Comparison of ENCODE assay signal across 23 cellular contexts in the genomic region with DNA sequence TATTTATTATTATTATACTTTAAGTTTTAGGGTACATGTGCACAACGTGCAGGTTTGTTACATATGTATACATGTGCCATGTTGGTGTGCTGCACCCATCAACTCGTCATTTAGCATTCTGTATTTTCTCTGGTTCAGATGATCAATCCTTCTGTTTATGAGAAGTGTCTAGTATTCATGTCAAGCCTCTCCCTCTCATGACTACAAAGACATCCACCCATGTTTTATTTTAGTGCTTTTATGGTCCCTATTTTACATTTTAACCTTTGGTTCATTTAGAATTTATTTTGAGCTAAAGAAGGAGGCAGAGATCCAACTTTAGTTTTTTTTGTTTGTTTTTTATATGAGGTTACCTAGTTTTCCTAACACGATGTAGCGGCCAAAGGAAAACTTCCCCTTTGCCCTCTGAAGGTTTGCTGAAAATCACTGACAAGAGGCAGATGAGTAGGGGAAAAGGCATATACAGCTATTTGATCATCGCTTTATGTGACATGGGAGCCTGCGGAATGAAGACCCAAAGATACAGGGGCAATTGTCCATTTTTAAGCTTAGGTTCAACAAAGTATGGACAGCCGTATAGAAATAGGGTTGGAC. TPM values are rescaled to one million over a fixed set of nuclear protein-coding genes. Genes with fewer than 3 reads are reported as not detected.
DNase-seq lines count a peak whose midpoint lies in the region; ATAC-seq and TF ChIP-seq lines count a peak whose summit lies in the region.
"Had no signal": no experiment of that assay in that cellular context is flagged by ENCODE, and none has a peak within 500 bp of the region (broad histone marks: within the 10 kb centered on the region; RNA-seq: fewer than 3 reads in every experiment).

No MANE protein-coding gene starts in this region.

- 41 to 44% methylated on average over 7 of the region's 7 CpGs for WGBS in transverse colon (ENCODE audit: low coverage in 1 of 2), 2 donors
- 88 to 93% methylated on average over 7 of the region's 7 CpGs for WGBS in thyroid gland, 2 donors
- WGBS in H9 (ENCODE audit: extremely low coverage, insufficient read length, low lambda C conversion rate): no CpG with 5 or more reads among the region's 7 CpGs

- no peaks in the 10 kb centered on the region for H3K36me3 Mint-ChIP-seq in H9 (ENCODE audit: insufficient read depth in 1 of 3, low read depth in 3 of 3)
- no peaks in the 10 kb centered on the region for H3K36me3 Mint-ChIP-seq in endothelial cell (ENCODE audit: low read depth, unreplicated experiment)
- H3K36me3 Mint-ChIP-seq: CD14-positive monocyte had no signal

- H4K8ac ChIP-seq in H9 (replicated peaks; ENCODE audit: insufficient read length, low read depth, low read length): no peak overlapping the region

- no peak overlapping the region for H2BK20ac ChIP-seq in H9 (ENCODE audit: low read depth, low read length, poor library complexity, severe bottlenecking)

- H3K23ac ChIP-seq in H9 (ENCODE audit: insufficient read length, low read depth, low read length): no peak overlapping the region

- H3K4me1 Mint-ChIP-seq in H9: no peaks in the 10 kb centered on the region
- H3K4me1 Mint-ChIP-seq in endothelial cell (ENCODE audit: unreplicated experiment): no peaks in the 10 kb centered on the region
- H3K4me1 Mint-ChIP-seq: CD14-positive monocyte; CD8-positive, alpha-beta memory T cell had no signal

- no peak overlapping the region for H2AK5ac ChIP-seq in H9 (ENCODE audit: insufficient read length, low read length)

- no peak overlapping the region for H3K18ac ChIP-seq in H9 (ENCODE audit: insufficient read length, low read depth, low read length)

- no peak overlapping the region for H3K4me3 ChIP-seq in colonic mucosa
- H3K4me3 ChIP-seq in mucosa of rectum (ENCODE audit: low read length in 2 of 2): no peak overlapping the region
- no peak overlapping the region for H3K4me3 ChIP-seq in transverse colon
- no peak overlapping the region for H3K4me3 ChIP-seq in thyroid gland (replicated peaks in 1 of 3)
- H3K4me3 ChIP-seq: A549; BLaER1 treated with 17β-estradiol and CSF1 and Interleukin-3, amounts not matched to agents 10 nM and 100 nM; GM12878 had no signal

- no peak overlapping the region for H4K5ac ChIP-seq in H9 (ENCODE audit: insufficient read length, low read depth, low read length)

- no peak overlapping the region for H3K56ac ChIP-seq in H9 (ENCODE audit: insufficient read length, low read depth, low read length)

- DNase-seq in colonic mucosa (no peak), left colon (no peak), transverse colon (no peak), thyroid gland (no peak), H9 (no peak), endothelial cell (ENCODE audit: low spot score) (no peak)
- DNase-seq: 8988T; ACHN; AML-193; BE2C; CD4-positive, alpha-beta T cell; CD8-positive, alpha-beta memory T cell; DMS 273 treated with DMSO at 0.1 percent for 48 hours; DMS79; EL; GDM1; GOT3; HCEC 1CT had no signal

- no peaks in the 10 kb centered on the region for H3K4me1 ChIP-seq in colonic mucosa
- peaks cover 4 to 6% of the 10 kb centered on the region in 2 donors for H3K4me1 ChIP-seq in mucosa of rectum (ENCODE audit: control insufficient read depth in 2 of 2, insufficient read depth in 2 of 2, low read length in 2 of 2)
- peaks cover 2 to 18% (median 9%) of the 10 kb centered on the region in 4 donors for H3K4me1 ChIP-seq in transverse colon
- no peaks in the 10 kb centered on the region for H3K4me1 ChIP-seq in thyroid gland
- H3K4me1 ChIP-seq in H9 (ENCODE audit: insufficient read depth, low read length): no peaks in the 10 kb centered on the region
- H3K4me1 ChIP-seq: A549; BE2C; BLaER1 treated with 17β-estradiol and CSF1 and Interleukin-3, amounts not matched to agents 10 nM and 100 nM had no signal

- no peak overlapping the region for H2BK120ac ChIP-seq in H9 (ENCODE audit: low read depth, low read length, poor library complexity, severe bottlenecking)

- H3K27me3 ChIP-seq in colonic mucosa (no peaks in the 10 kb centered on the region), mucosa of rectum (ENCODE audit: control insufficient read depth in 2 of 2, insufficient read depth in 2 of 2, low read length in 2 of 2) (no peaks in the 10 kb centered on the region), transverse colon (no peaks in the 10 kb centered on the region), thyroid gland (no peaks in the 10 kb centered on the region), H9 (ENCODE audit: insufficient read depth, low read length) (no peaks in the 10 kb centered on the region)
- H3K27me3 ChIP-seq: BE2C; BLaER1 treated with 17β-estradiol and CSF1 and Interleukin-3, amounts not matched to agents 10 nM and 100 nM had no signal

- H3K27ac ChIP-seq in colonic mucosa: no peak overlapping the region
- peak overlapping the region; percentile 43 to 47 for H3K27ac ChIP-seq in mucosa of rectum (ENCODE audit: low read depth in 2 of 2, low read length in 2 of 2)
- H3K27ac ChIP-seq in transverse colon: peak overlapping the region; percentile 46 to 78 (median 62)
- H3K27ac ChIP-seq in thyroid gland: no peak overlapping the region
- H3K27ac ChIP-seq in H9 (ENCODE audit: insufficient read length, low read depth, low read length): no peak overlapping the region
- H3K27ac ChIP-seq: A549; BLaER1 treated with 17β-estradiol and CSF1 and Interleukin-3, amounts not matched to agents 10 nM and 100 nM had no signal

- H3K4me2 ChIP-seq in H9 (ENCODE audit: insufficient read depth, insufficient read length, low read length): no peak overlapping the region
- H3K4me2 ChIP-seq: A549; BLaER1 treated with 17β-estradiol and CSF1 and Interleukin-3, amounts not matched to agents 10 nM and 100 nM had no signal

- no peaks in the 10 kb centered on the region for H4K20me1 ChIP-seq in H9 (ENCODE audit: control insufficient read depth, insufficient read depth, insufficient read length)
- H4K20me1 ChIP-seq: BLaER1 treated with 17β-estradiol and CSF1 and Interleukin-3, amounts not matched to agents 10 nM and 100 nM had no signal

- H3K27ac Mint-ChIP-seq in H9: no peak overlapping the region; a peak in 1 of 7 replicates
- no peak overlapping the region for H3K27ac Mint-ChIP-seq in endothelial cell (ENCODE audit: unreplicated experiment)
- H3K27ac Mint-ChIP-seq: CD4-positive, alpha-beta T cell had no signal

- TF ChIP-seq POLR2A in transverse colon (IDR thresholded peaks at IDR 0.05): no peak
- TF ChIP-seq POLR2A in thyroid gland (IDR thresholded peaks at IDR 0.05): no peak

- no peak for TF ChIP-seq EP300 in transverse colon (IDR thresholded peaks at IDR 0.05; ENCODE audit: low read depth)

- H3K9ac ChIP-seq in colonic mucosa (ENCODE audit: low read depth in 2 of 2, low read length in 2 of 2) (peak overlapping the region; percentile 12 to 68), mucosa of rectum (ENCODE audit: low read depth in 1 of 2, low read length in 2 of 2) (no peak overlapping the region), H9 (ENCODE audit: extremely low read depth, insufficient read length, low read length) (no peak overlapping the region)
- H3K9ac ChIP-seq: BLaER1 treated with 17β-estradiol and CSF1 and Interleukin-3, amounts not matched to agents 10 nM and 100 nM had no signal

- TF ChIP-seq CTCF in colonic mucosa (IDR thresholded peaks at IDR 0.05): no peak
- TF ChIP-seq CTCF in transverse colon (IDR thresholded peaks at IDR 0.05): no peak
- no peak for TF ChIP-seq CTCF in thyroid gland (IDR thresholded peaks at IDR 0.05)
- no peak for TF ChIP-seq CTCF in H9 (conservative IDR thresholded peaks at IDR 0.05)
- TF ChIP-seq CTCF in endothelial cell (IDR thresholded peaks at IDR 0.05; ENCODE audit: unreplicated experiment): no peak

- no peak overlapping the region for H2AFZ ChIP-seq in H9 (ENCODE audit: low read length)

- H2BK15ac ChIP-seq in H9 (ENCODE audit: low read depth, low read length): no peak overlapping the region

- no peaks in the 10 kb centered on the region for H3K9me3 ChIP-seq in colonic mucosa
- H3K9me3 ChIP-seq in mucosa of rectum (ENCODE audit: control insufficient read depth in 2 of 2, low read length in 2 of 2): no peaks in the 10 kb centered on the region
- H3K9me3 ChIP-seq in transverse colon: no peaks in the 10 kb centered on the region
- H3K9me3 ChIP-seq in thyroid gland: no peaks in the 10 kb centered on the region
- no peaks in the 10 kb centered on the region for H3K9me3 ChIP-seq in H9 (ENCODE audit: control insufficient read depth, low read depth, low read length)
- H3K9me3 ChIP-seq: A549; BE2C; BLaER1 treated with 17β-estradiol and CSF1 and Interleukin-3, amounts not matched to agents 10 nM and 100 nM had no signal

- no peaks in the 10 kb centered on the region for H3K36me3 ChIP-seq in colonic mucosa
- no peaks in the 10 kb centered on the region for H3K36me3 ChIP-seq in mucosa of rectum (ENCODE audit: control insufficient read depth in 2 of 2, insufficient read depth in 2 of 2, low read length in 2 of 2)
- no peaks in the 10 kb centered on the region for H3K36me3 ChIP-seq in transverse colon
- H3K36me3 ChIP-seq in thyroid gland: no peaks in the 10 kb centered on the region
- H3K36me3 ChIP-seq: BE2C; BLaER1 treated with 17β-estradiol and CSF1 and Interleukin-3, amounts not matched to agents 10 nM and 100 nM had no signal

- no peaks in the 10 kb centered on the region for H3K23me2 ChIP-seq in H9 (ENCODE audit: insufficient read length, low read depth, low read length, poor library complexity, severe bottlenecking)

- H4K91ac ChIP-seq in H9 (ENCODE audit: insufficient read length, low read depth, low read length): no peak overlapping the region

- H2BK5ac ChIP-seq in H9 (ENCODE audit: insufficient read length, low read length): no peak overlapping the region

- H3K27me3 Mint-ChIP-seq in H9 (ENCODE audit: low read depth) (no peaks in the 10 kb centered on the region), endothelial cell (ENCODE audit: unreplicated experiment) (no peaks in the 10 kb centered on the region)
- H3K27me3 Mint-ChIP-seq: CD4-positive, alpha-beta T cell; CD8-positive, alpha-beta memory T cell had no signal

- peak; percentile 87 for ATAC-seq in left colon
- ATAC-seq: A549, GM12878 had no signal

- H3K79me2 ChIP-seq in H9 (ENCODE audit: insufficient read depth, low read length): no peaks in the 10 kb centered on the region

- H3K4ac ChIP-seq in H9 (ENCODE audit: low read depth, low read length): no peak overlapping the region

- intact Hi-C loops in colonic mucosa (cut with DNase I) (no loop called here), left colon (cut with DNase I, micrococcal nuclease) (no loop called here), transverse colon (cut with DNase I; ENCODE audit: low total_unique reads) (no loop called here), thyroid gland (cut with DNase I) (no loop called here)

- H3K4me3 Mint-ChIP-seq in H9 (no peak overlapping the region), endothelial cell (ENCODE audit: unreplicated experiment) (no peak overlapping the region)
- H3K4me3 Mint-ChIP-seq: CD14-positive monocyte; CD4-positive, alpha-beta T cell had no signal

- H3K14ac ChIP-seq in H9 (ENCODE audit: insufficient read depth, low read length): no peak overlapping the region

- in situ Hi-C loops in transverse colon (cut with MboI; ENCODE audit: low pct_ligation_motif_present in 1 of 4, low pct_unique_long_range_greater_than_20kb in 1 of 4, low sequenced_read_pairs in 3 of 4): no loop called here

- no peaks in the 10 kb centered on the region for H3K79me1 ChIP-seq in H9 (ENCODE audit: insufficient read depth, low read depth, low read length, poor library complexity, severe bottlenecking)

- no peak overlapping the region for H2BK12ac ChIP-seq in H9 (ENCODE audit: insufficient read length, low read depth, low read length)

- H3T11ph ChIP-seq in H9 (ENCODE audit: low read length): no peak overlapping the region

- no peaks in the 10 kb centered on the region for H3K9me3 Mint-ChIP-seq in H9
- H3K9me3 Mint-ChIP-seq in endothelial cell (ENCODE audit: unreplicated experiment): no peaks in the 10 kb centered on the region
- H3K9me3 Mint-ChIP-seq: CD14-positive monocyte; CD4-positive, alpha-beta T cell; CD8-positive, alpha-beta memory T cell had no signal

RNA-seq across cellular contexts. Expression of a gene that starts 22.4 kb away (rescaled TPM):
- total RNA-seq in colonic mucosa (100 to 1,000 TPM in 1 of 2 donors, 10 to 100 TPM in 1; 37.1 to 104 TPM), left colon (100 to 1,000 TPM; 176 to 380 TPM), transverse colon (100 to 1,000 TPM in 3 of 4 donors, 10 to 100 TPM in 1; 20.3 to 585 (median 348) TPM), thyroid gland (not detected), H9 (2021) (not detected in 2 replicates), endothelial cell (ENCODE audit: unreplicated experiment) (not detected)
- total RNA-seq: GM12878 had no signal

Comparison
In these comparisons a context has a peak if more than half of its experiments do, and no peak if none do; other contexts are left out.
1. H3K27ac ChIP-seq: peak in mucosa of rectum (2 of 2) and transverse colon (4 of 4); none in colonic mucosa (single experiment), thyroid gland (0 of 3) and H9 (single experiment).
2. H3K9ac ChIP-seq: peak in colonic mucosa (2 of 2); none in mucosa of rectum (0 of 2) and H9 (single experiment).
3. RNA of a gene that starts 22.4 kb away (total RNA-seq): 176 to 380 TPM in left colon, 20.3 to 585 TPM in transverse colon and 37.1 to 104 TPM in colonic mucosa; not detected in thyroid gland, not detected in H9 and not detected in endothelial cell (single experiment); every median in the first group is over 10 times any median in the second.